ENCODE assay signal across 8 cellular contexts in genomic region chr6:41547799-41548097, GRCh38. TPM values are rescaled to one million over a fixed set of nuclear protein-coding genes. Genes with fewer than 3 reads are reported as not detected.
DNase-seq lines count a peak whose midpoint lies in the region; ATAC-seq and TF ChIP-seq lines count a peak whose summit lies in the region.

No MANE protein-coding gene starts in this region.

- no peak for TF ChIP-seq CTCF in SK-N-SH (IDR thresholded peaks at IDR 0.05)
- no peak for TF ChIP-seq CTCF in astrocyte of the cerebellum (IDR thresholded peaks at IDR 0.05; ENCODE audit: low read depth, low read length, missing control alignments)

- in situ Hi-C loops in astrocyte of the cerebellum (cut with HindIII; ENCODE audit: low sequenced_read_pairs), result no loop called here

- H3F3A ChIP-seq in SK-N-SH (replicated peaks; ENCODE audit: insufficient read depth), result no peaks in the 10 kb centered on the region

- H3K9me2 ChIP-seq in SK-N-SH, result no peaks in the 10 kb centered on the region

- CTCF ChIA-PET in SK-N-SH (lab: Yijun Ruan, JAX), result interaction anchor here (1.0 to 1.6 kb wide), 7 partner anchors 9 to 240 kb away, joined by 3 to 6 read pairs (median 3); partner anchors contain the start of gene TOMM6

- no peak for TF ChIP-seq EP300 in SK-N-SH (IDR thresholded peaks at IDR 0.05; ENCODE audit: borderline replicate concordance in 1 of 2, low read depth in 1 of 2, low read length in 1 of 2)

- DNase-seq in SK-N-SH, result no peak
- no peak for DNase-seq in astrocyte of the cerebellum (ENCODE audit: low read depth)
- no peak for DNase-seq in left lobe of liver (ENCODE audit: low spot score)
- no peak for DNase-seq in effector CD8-positive, alpha-beta T cell (lab: John Stamatoyannopoulos, UW)

- H3K9ac ChIP-seq in SK-N-SH (peak overlapping the region; percentile 80), subcutaneous abdominal adipose tissue (ENCODE audit: low read length in 5 of 5) (peak overlapping the region in 4 of 5 donors; percentile 16 to 83 (median 68))

- H3K4me2 ChIP-seq in SK-N-SH, result peak overlapping the region; percentile 93

- WGBS in SK-N-SH (ENCODE audit: low lambda C conversion rate), result 86% methylated on average over 10 of the region's 21 CpGs

- H3K9me3 ChIP-seq in SK-N-SH (no peaks in the 10 kb centered on the region), subcutaneous abdominal adipose tissue (ENCODE audit: control insufficient read depth in 5 of 5, low read length in 5 of 5) (no peaks in the 10 kb centered on the region)

- H3K4me1 ChIP-seq in SK-N-SH (ENCODE audit: control insufficient read depth in 1 of 2, insufficient read depth in 2 of 2, low read depth in 1 of 2, low read length in 1 of 2) (peaks cover 7 to 23% of the 10 kb centered on the region in 2 experiments; a peak in 2 of 4 replicates), subcutaneous abdominal adipose tissue (ENCODE audit: control insufficient read depth in 5 of 5, insufficient read depth in 5 of 5, low read length in 5 of 5) (peaks cover 0 to 59% (median 50%) of the 10 kb centered on the region in 5 donors)

- no peaks in the 10 kb centered on the region for H3K27me3 ChIP-seq in SK-N-SH (ENCODE audit: insufficient read depth)
- peaks cover 0 to 12% (median 5%) of the 10 kb centered on the region in 5 donors for H3K27me3 ChIP-seq in subcutaneous abdominal adipose tissue (ENCODE audit: control insufficient read depth in 5 of 5, insufficient read depth in 4 of 5, low read length in 5 of 5)

- peaks cover 44% of the 10 kb centered on the region for H3K79me2 ChIP-seq in SK-N-SH (ENCODE audit: insufficient read depth)

- H3K4me3 ChIP-seq in SK-N-SH (ENCODE audit: low read depth in 2 of 2, low read length in 1 of 2), result peak overlapping the region; percentile 81 to 82
- H3K4me3 ChIP-seq in astrocyte of the cerebellum (ENCODE audit: low read depth, low read length), result peak overlapping the region; percentile 88
- peak overlapping the region in 4 of 5 donors; percentile 70 to 89 (median 78) for H3K4me3 ChIP-seq in subcutaneous abdominal adipose tissue (ENCODE audit: low read depth in 1 of 5, low read length in 5 of 5)

- TF ChIP-seq RAD21 in SK-N-SH (IDR thresholded peaks at IDR 0.05; ENCODE audit: low read length), result no peak

- H4K20me1 ChIP-seq in SK-N-SH (ENCODE audit: insufficient read depth), result peaks cover 50% of the 10 kb centered on the region

- H3K27ac ChIP-seq in SK-N-SH (ENCODE audit: low read depth in 2 of 2, low read length in 1 of 2) (no peak overlapping the region), subcutaneous abdominal adipose tissue (ENCODE audit: low read depth, low read length) (no peak overlapping the region)

- ATAC-seq in SK-N-SH treated with all-trans-retinoic acid at 6 μM for 48 hours, result no peak
- peak; percentile 7 for ATAC-seq in left lobe of liver
- ATAC-seq in GM19463 (IDR thresholded peaks at IDR 0.05; ENCODE audit: unreplicated experiment), result no peak
- no peak for ATAC-seq in GM21528 (IDR thresholded peaks at IDR 0.05; ENCODE audit: low FRiP score, unreplicated experiment)

- POLR2A ChIA-PET in SK-N-SH (lab: Yijun Ruan, JAX), result no interaction called here

- H2AFZ ChIP-seq in SK-N-SH (ENCODE audit: low read depth), result no peak overlapping the region

- peaks cover 0 to 4% of the 10 kb centered on the region in 2 experiments for H3K36me3 ChIP-seq in SK-N-SH (replicated peaks in 1 of 2; ENCODE audit: control insufficient read depth in 1 of 2, insufficient read depth in 2 of 2, low read length in 1 of 2)
- peaks cover 0 to 11% (median 9%) of the 10 kb centered on the region in 5 donors for H3K36me3 ChIP-seq in subcutaneous abdominal adipose tissue (ENCODE audit: control insufficient read depth in 5 of 5, insufficient read depth in 5 of 5, low read length in 5 of 5)

TF ChIP-seq in SK-N-SH, 30 proteins besides CTCF, POLR2A, EP300 and RAD21:
- TF ChIP-seq RCOR1 (IDR thresholded peaks at IDR 0.05; ENCODE audit: low read length), result no peak
- no peak for TF ChIP-seq ELF1 (IDR thresholded peaks at IDR 0.05)
- no peak for TF ChIP-seq MXI1 (IDR thresholded peaks at IDR 0.05; ENCODE audit: low read depth, low read length)
- TF ChIP-seq PBX3 (IDR thresholded peaks at IDR 0.05), result no peak
- TF ChIP-seq SMC3 (IDR thresholded peaks at IDR 0.05; ENCODE audit: low read depth, low read length), result no peak
- TF ChIP-seq FOXM1 (IDR thresholded peaks at IDR 0.05; ENCODE audit: low read depth), result no peak
- TF ChIP-seq USF2 (IDR thresholded peaks at IDR 0.05; ENCODE audit: borderline replicate concordance, low read depth, low read length), result no peak
- no peak for TF ChIP-seq YY1 (IDR thresholded peaks at IDR 0.05; ENCODE audit: low read depth)
- TF ChIP-seq JUND (IDR thresholded peaks at IDR 0.05), result no peak
- TF ChIP-seq MEF2A (IDR thresholded peaks at IDR 0.05; ENCODE audit: borderline replicate concordance, low read depth), result no peak
- TF ChIP-seq USF1 (IDR thresholded peaks at IDR 0.05; ENCODE audit: borderline replicate concordance, low read depth), result no peak
- TF ChIP-seq FOSL2 (IDR thresholded peaks at IDR 0.05; ENCODE audit: borderline replicate concordance, low read depth), result no peak

TF ChIP-seq in SK-N-SH treated with all-trans-retinoic acid at 6 μM for 48 hours, 23 proteins besides CTCF, POLR2A, EP300 and RAD21 (continues in another document):
- no peak for TF ChIP-seq TOX (CRISPR knock-in tag; IDR thresholded peaks at IDR 0.05; ENCODE audit: borderline replicate concordance)
- TF ChIP-seq PPARA (CRISPR knock-in tag; IDR thresholded peaks at IDR 0.05; ENCODE audit: borderline replicate concordance), result no peak
- TF ChIP-seq ZC3H10 (CRISPR knock-in tag; IDR thresholded peaks at IDR 0.05), result no peak
- no peak for TF ChIP-seq CSDC2 (CRISPR knock-in tag; IDR thresholded peaks at IDR 0.05)
- no peak for TF ChIP-seq TCF4 (CRISPR knock-in tag; IDR thresholded peaks at IDR 0.05; ENCODE audit: borderline replicate concordance)
- TF ChIP-seq ISL1 (CRISPR knock-in tag; IDR thresholded peaks at IDR 0.05), result no peak
- TF ChIP-seq GLIS3 (CRISPR knock-in tag; IDR thresholded peaks at IDR 0.05), result no peak
- TF ChIP-seq ARNTL (CRISPR knock-in tag; IDR thresholded peaks at IDR 0.05; ENCODE audit: borderline replicate concordance, low read depth), result no peak
- TF ChIP-seq ESRRG (CRISPR knock-in tag; IDR thresholded peaks at IDR 0.05), result no peak
- no peak for TF ChIP-seq TSHZ2 (CRISPR knock-in tag; IDR thresholded peaks at IDR 0.05)
- TF ChIP-seq RARB (CRISPR knock-in tag; IDR thresholded peaks at IDR 0.05), result no peak
- no peak for TF ChIP-seq CREB5 (CRISPR knock-in tag; IDR thresholded peaks at IDR 0.05; ENCODE audit: low read depth)
- no peak for TF ChIP-seq BACH2 (CRISPR knock-in tag; IDR thresholded peaks at IDR 0.05; ENCODE audit: borderline replicate concordance)
- no peak for TF ChIP-seq SNAI2 (CRISPR knock-in tag; IDR thresholded peaks at IDR 0.05)
- TF ChIP-seq POU6F1 (CRISPR knock-in tag; IDR thresholded peaks at IDR 0.05; ENCODE audit: borderline replicate concordance, low read depth), result no peak
- no peak for TF ChIP-seq ZNF8 (CRISPR knock-in tag; IDR thresholded peaks at IDR 0.05)
- TF ChIP-seq OSR1 (CRISPR knock-in tag; IDR thresholded peaks at IDR 0.05), result no peak

RNA-seq across cellular contexts. Expression of gene FOXP4, which starts 1.6 kb away (rescaled TPM):
- 2.5 and 7.3 TPM in 2 replicates for polyA plus RNA-seq in SK-N-SH (2012; rRNA removed)
- polyA plus RNA-seq in SK-N-SH (2012; cell fraction: cytosol; rRNA removed), result 3.3 and 6.1 TPM in 2 replicates
- polyA plus RNA-seq in SK-N-SH (2012; cell fraction: nucleus; rRNA removed), result 10.6 and 13.5 TPM in 2 replicates
- total RNA-seq in left lobe of liver, result 24.6 TPM
